ENCODE assay signal across 24 cellular contexts in genomic region chr16:88859381-88860091, GRCh38. TPM values are rescaled to one million over a fixed set of nuclear protein-coding genes. Genes with fewer than 3 reads are reported as not detected.
"Had no signal": no experiment of that assay in that cellular context is flagged by ENCODE, and none has a peak within 500 bp of the region (broad histone marks: within the 10 kb centered on the region; RNA-seq: fewer than 3 reads in every experiment).

No MANE protein-coding gene starts in this region.

- H3K9me3 Mint-ChIP-seq: naive thymus-derived CD8-positive, alpha-beta T cell had no signal

- H2AFZ ChIP-seq: parathyroid adenoma had no signal

- H3K9me3 ChIP-seq: colonic mucosa, esophagus squamous epithelium, gastroesophageal sphincter, mucosa of descending colon, psoas muscle, right lobe of liver, upper lobe of left lung, uterus had no signal

- H3K27me3 Mint-ChIP-seq: naive thymus-derived CD8-positive, alpha-beta T cell had no signal

- ATAC-seq: gastroesophageal sphincter; left lobe of liver; mucosa of descending colon; naive thymus-derived CD8-positive, alpha-beta T cell; psoas muscle; right lobe of liver had no signal

- H3K4me3 ChIP-seq: colonic mucosa, esophagus squamous epithelium, gastroesophageal sphincter, mucosa of descending colon, psoas muscle, right lobe of liver, upper lobe of left lung, uterus had no signal

- DNase-seq: colonic mucosa; dermis blood vessel endothelial cell; esophagus squamous epithelium; foreskin fibroblast; glutamatergic neuron; islet precursor cell; mammary epithelial cell; mucosa of descending colon; naive thymus-derived CD8-positive, alpha-beta T cell; psoas muscle; retina; right lobe of liver; stimulated activated CD4-positive, alpha-beta T cell treated with anti-CD3 and anti-CD28 coated beads, Interleukin-2, amount 100 ng/mL, for 24 hours; stimulated activated naive CD4-positive, alpha-beta T cell treated with Interleukin-2 at 50 U/mL for 16 hours; uterus had no signal

- H3K27ac ChIP-seq: colonic mucosa, esophagus squamous epithelium, gastroesophageal sphincter, parathyroid adenoma, psoas muscle, right lobe of liver, upper lobe of left lung, uterus had no signal

- H3K9ac ChIP-seq: parathyroid adenoma had no signal

- H3K36me3 ChIP-seq: colonic mucosa, uterus had no signal

- H3K27me3 ChIP-seq: colonic mucosa, esophagus squamous epithelium, gastroesophageal sphincter, right lobe of liver, upper lobe of left lung, uterus had no signal

RNA-seq across cellular contexts. Expression of gene PABPN1L, which starts 6.9 kb away (rescaled TPM):
- total RNA-seq: colonic mucosa; dermis blood vessel endothelial cell; epithelial cell of proximal tubule; esophagus squamous epithelium; lower leg skin; mammary epithelial cell; mesenteric fat pad; mucosa of descending colon; naive thymus-derived CD8-positive, alpha-beta T cell; omental fat pad; psoas muscle; skeletal muscle tissue; uterus had no signal
- polyA plus RNA-seq: mammary epithelial cell; naive thymus-derived CD8-positive, alpha-beta T cell; psoas muscle had no signal
